Comparison of ENCODE assay signal across 8 cellular contexts in the genomic region with DNA sequence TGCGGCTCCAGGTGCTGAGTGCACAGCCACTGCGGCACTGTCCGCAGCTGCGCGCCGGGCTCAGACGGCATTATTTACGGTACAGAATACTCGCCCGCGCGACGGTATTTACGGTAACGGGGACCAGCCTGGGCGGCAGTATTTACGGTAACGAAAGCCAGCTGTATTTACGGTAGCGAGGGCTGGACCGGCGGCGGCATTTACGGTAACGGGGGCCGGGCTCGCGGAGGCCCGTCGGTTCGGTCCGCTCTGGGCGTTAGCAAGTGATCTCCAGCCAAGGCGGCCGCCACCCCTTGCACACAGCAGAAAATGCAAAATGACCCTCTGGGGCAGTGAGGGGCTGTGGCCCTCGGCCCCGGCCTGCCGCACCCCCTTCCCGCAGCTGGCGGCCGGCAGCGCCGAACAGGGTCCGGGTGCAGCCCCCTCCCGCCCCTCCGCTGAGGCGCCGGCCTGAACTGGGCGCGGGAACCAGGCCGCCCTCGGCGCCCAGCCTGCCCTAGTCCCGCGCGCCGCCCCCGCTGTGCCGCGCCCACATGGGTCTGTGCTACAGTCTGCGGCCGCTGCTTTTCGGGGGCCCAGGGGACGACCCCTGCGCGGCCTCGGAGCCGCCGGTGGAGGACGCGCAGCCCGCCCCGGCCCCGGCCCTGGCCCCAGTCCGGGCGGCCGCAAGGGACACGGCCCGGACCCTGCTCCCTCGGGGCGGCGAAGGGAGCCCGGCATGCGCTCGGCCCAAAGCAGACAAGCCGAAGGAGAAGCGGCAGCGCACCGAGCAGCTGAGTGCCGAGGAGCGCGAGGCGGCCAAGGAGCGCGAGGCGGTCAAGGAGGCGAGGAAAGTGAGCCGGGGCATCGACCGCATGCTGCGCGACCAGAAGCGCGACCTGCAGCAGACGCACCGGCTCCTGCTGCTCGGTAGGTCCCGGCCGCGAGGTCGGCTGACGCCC. TPM values are rescaled to one million over a fixed set of nuclear protein-coding genes. Genes with fewer than 3 reads are reported as not detected.
A peak's percentile ranks its signal among the peaks of the same experiment; 100 is the strongest.
DNase-seq lines count a peak whose midpoint lies in the region; ATAC-seq and TF ChIP-seq lines count a peak whose summit lies in the region.

A gene (plus strand): TSS at position 234 of the 941 bp plus-strand sequence. CDS start 300 bp downstream, at position 534.

- peak within 1 kb of the TSS; percentile 62 for H3K4me2 ChIP-seq in neural cell (ENCODE audit: low read length)

- H3K36me3 ChIP-seq in NT2/D1 (ENCODE audit: insufficient read depth, insufficient read length, low read length) (no peaks in the 10 kb centered on the region), gastroesophageal sphincter (no peaks in the 10 kb centered on the region), neural cell (ENCODE audit: insufficient read depth, low read length) (no peaks in the 10 kb centered on the region)

- WGBS in gastroesophageal sphincter (ENCODE audit: low coverage in 1 of 2), 2 donors, result 0% methylated on average over 2 of the region's 112 CpGs; no CpG with 5 or more reads in 1 of the 2 donors

- H3K27ac ChIP-seq in gastroesophageal sphincter, result peak within 1 kb of the TSS; percentile 0 to 86 (median 84)
- H3K27ac ChIP-seq in neural cell (ENCODE audit: low read length), result no peak within 1 kb of the TSS

- DNase-seq in activated CD4-positive, alpha-beta T cell treated with anti-CD3 and anti-CD28 coated beads for 24 hours (ENCODE audit: low read depth in 2 of 2), result peak; percentile 46 to 56
- no peak for DNase-seq in activated CD4-positive, alpha-beta T cell treated with anti-CD3 and anti-CD28 coated beads for 1 hour
- DNase-seq in HK-2 (ENCODE audit: unreplicated experiment), result peak; percentile 49
- peak; percentile 76 for DNase-seq in NT2/D1 (ENCODE audit: low read depth, low spot score)
- DNase-seq in activated naive CD4-positive, alpha-beta T cell treated with Interleukin-2 at 50 U/mL for 16 hours, result peak; percentile 58
- DNase-seq in superior temporal gyrus (ENCODE audit: extremely low spot score), result peak; percentile 71

- no peaks in the 10 kb centered on the region for H3K79me2 ChIP-seq in neural cell (replicated peaks; ENCODE audit: insufficient read depth, low read length)

- H3F3A ChIP-seq in neural cell (ENCODE audit: insufficient read depth, low read length, poor library complexity, severe bottlenecking), result no peaks in the 10 kb centered on the region

- peak within 1 kb of the TSS; percentile 33 for H2AFZ ChIP-seq in neural cell (ENCODE audit: low read depth, low read length)

- H3K9me3 ChIP-seq in NT2/D1 (ENCODE audit: insufficient read depth, low read length) (no peaks in the 10 kb centered on the region), gastroesophageal sphincter (no peaks in the 10 kb centered on the region), neural cell (ENCODE audit: low read length) (no peaks in the 10 kb centered on the region)

- H3K4me3 ChIP-seq in NT2/D1 (ENCODE audit: insufficient read length, low read depth) (peak within 1 kb of the TSS; percentile 59), gastroesophageal sphincter (peak within 1 kb of the TSS; percentile 54 to 87), neural cell (ENCODE audit: low read length) (peak within 1 kb of the TSS; percentile 83)

- no peaks in the 10 kb centered on the region for H4K20me1 ChIP-seq in neural cell (ENCODE audit: insufficient read depth)

- peak; percentile 54 for TF ChIP-seq RAD21 in neural cell (conservative IDR thresholded peaks at IDR 0.05)

- TF ChIP-seq CTCF in gastroesophageal sphincter (IDR thresholded peaks at IDR 0.05) (no peak), neural cell (IDR thresholded peaks at IDR 0.05; ENCODE audit: poor library complexity, severe bottlenecking) (peak; percentile 4)

- H3K4me1 ChIP-seq in NT2/D1 (ENCODE audit: insufficient read depth, insufficient read length), result no peaks in the 10 kb centered on the region
- peaks cover 0 to 17% (median 6%) of the 10 kb centered on the region in 3 donors for H3K4me1 ChIP-seq in gastroesophageal sphincter

- peak within 1 kb of the TSS; percentile 77 for H3K9ac ChIP-seq in NT2/D1 (ENCODE audit: insufficient read length, low read depth)
- H3K9ac ChIP-seq in neural cell (ENCODE audit: low read length), result peak within 1 kb of the TSS; percentile 71

- H3K27me3 ChIP-seq in NT2/D1 (ENCODE audit: insufficient read depth, insufficient read length), result peaks cover 9% of the 10 kb centered on the region
- no peaks in the 10 kb centered on the region for H3K27me3 ChIP-seq in gastroesophageal sphincter
- H3K27me3 ChIP-seq in neural cell (ENCODE audit: insufficient read depth, low read depth, low read length), result peaks cover 10% of the 10 kb centered on the region

- TF ChIP-seq EP300 in gastroesophageal sphincter (IDR thresholded peaks at IDR 0.05), result no peak
- TF ChIP-seq EP300 in neural cell (conservative IDR thresholded peaks at IDR 0.05; ENCODE audit: poor library complexity, severe bottlenecking), result peak; percentile 59

- H3K9me2 ChIP-seq in neural cell (ENCODE audit: insufficient read depth, low read length), result no peaks in the 10 kb centered on the region

- TF ChIP-seq POLR2A in gastroesophageal sphincter (IDR thresholded peaks at IDR 0.05), result no peak

- peak; percentile 92 for ATAC-seq in gastroesophageal sphincter

TF ChIP-seq in neural cell, 6 proteins besides CTCF, POLR2A, EP300 and RAD21:
- TF ChIP-seq POLR2AphosphoS5 (IDR thresholded peaks at IDR 0.05) (peak; percentile 57), EZH2 (IDR thresholded peaks at IDR 0.05; ENCODE audit: borderline replicate concordance, insufficient read depth, low read length, poor library complexity, severe bottlenecking) (no peak), TAF1 (IDR thresholded peaks at IDR 0.05; ENCODE audit: low read depth) (peak; percentile 10), SMC3 (conservative IDR thresholded peaks at IDR 0.05; ENCODE audit: poor library complexity) (peak; percentile 65), MXI1 (conservative IDR thresholded peaks at IDR 0.05; ENCODE audit: poor library complexity, severe bottlenecking) (peak; percentile 63)
- TF ChIP-seq, protein P1, sequence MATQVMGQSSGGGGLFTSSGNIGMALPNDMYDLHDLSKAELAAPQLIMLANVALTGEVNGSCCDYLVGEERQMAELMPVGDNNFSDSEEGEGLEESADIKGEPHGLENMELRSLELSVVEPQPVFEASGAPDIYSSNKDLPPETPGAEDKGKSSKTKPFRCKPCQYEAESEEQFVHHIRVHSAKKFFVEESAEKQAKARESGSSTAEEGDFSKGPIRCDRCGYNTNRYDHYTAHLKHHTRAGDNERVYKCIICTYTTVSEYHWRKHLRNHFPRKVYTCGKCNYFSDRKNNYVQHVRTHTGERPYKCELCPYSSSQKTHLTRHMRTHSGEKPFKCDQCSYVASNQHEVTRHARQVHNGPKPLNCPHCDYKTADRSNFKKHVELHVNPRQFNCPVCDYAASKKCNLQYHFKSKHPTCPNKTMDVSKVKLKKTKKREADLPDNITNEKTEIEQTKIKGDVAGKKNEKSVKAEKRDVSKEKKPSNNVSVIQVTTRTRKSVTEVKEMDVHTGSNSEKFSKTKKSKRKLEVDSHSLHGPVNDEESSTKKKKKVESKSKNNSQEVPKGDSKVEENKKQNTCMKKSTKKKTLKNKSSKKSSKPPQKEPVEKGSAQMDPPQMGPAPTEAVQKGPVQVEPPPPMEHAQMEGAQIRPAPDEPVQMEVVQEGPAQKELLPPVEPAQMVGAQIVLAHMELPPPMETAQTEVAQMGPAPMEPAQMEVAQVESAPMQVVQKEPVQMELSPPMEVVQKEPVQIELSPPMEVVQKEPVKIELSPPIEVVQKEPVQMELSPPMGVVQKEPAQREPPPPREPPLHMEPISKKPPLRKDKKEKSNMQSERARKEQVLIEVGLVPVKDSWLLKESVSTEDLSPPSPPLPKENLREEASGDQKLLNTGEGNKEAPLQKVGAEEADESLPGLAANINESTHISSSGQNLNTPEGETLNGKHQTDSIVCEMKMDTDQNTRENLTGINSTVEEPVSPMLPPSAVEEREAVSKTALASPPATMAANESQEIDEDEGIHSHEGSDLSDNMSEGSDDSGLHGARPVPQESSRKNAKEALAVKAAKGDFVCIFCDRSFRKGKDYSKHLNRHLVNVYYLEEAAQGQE (IDR thresholded peaks at IDR 0.05; ENCODE audit: borderline replicate concordance), result no peak

RNA-seq across cellular contexts. Expression of the gene that starts here (rescaled TPM):
- total RNA-seq in gastroesophageal sphincter, result 10 to 100 TPM; 13.5 to 24.6 (median 19.9) TPM
- 16.7 and 17.3 TPM in 2 replicates for polyA plus RNA-seq in neural cell
- 31.2 and 53.3 TPM in 2 replicates for polyA minus RNA-seq in neural cell
